Comparison of ENCODE assay signal across 27 cellular contexts in the genomic region with DNA sequence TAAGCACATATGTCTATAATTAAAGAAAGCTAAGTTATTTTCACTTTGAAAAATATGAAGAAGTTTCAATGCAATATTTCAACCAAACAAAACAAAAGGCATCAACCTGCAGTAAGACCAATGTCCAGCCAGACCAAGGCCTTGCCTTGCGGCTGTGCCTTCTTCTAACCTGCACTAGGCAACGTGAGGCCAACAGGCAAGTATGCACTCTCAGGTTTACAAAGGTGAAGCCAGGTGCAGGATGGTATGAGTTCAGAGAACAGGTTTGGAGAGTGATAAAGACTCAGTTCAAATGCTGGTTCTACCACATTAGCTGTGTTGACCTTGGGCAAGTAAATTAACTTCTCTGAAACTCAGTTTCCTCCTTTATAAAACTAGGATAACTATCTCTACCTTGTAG.
"Had no signal": no experiment of that assay in that cellular context is flagged by ENCODE, and none has a peak within 500 bp of the region (broad histone marks: within the 10 kb centered on the region; RNA-seq: fewer than 3 reads in every experiment).

No MANE protein-coding gene starts in this region.

- ATAC-seq: naive thymus-derived CD4-positive, alpha-beta T cell; natural killer cell; psoas muscle; right cardiac atrium; right lobe of liver; stimulated activated effector memory CD8-positive, alpha-beta T cell treated with anti-CD3 and anti-CD28 coated beads, Interleukin-12 subunit alpha, Interleukin-12 subunit beta, amount 100 ng/mL, for 72 hours; stimulated activated naive CD8-positive, alpha-beta T cell treated with anti-CD3 and anti-CD28 coated beads, Interleukin-15, amount 100 ng/mL, for 72 hours; stimulated activated naive CD8-positive, alpha-beta T cell treated with anti-CD3 and anti-CD28 coated beads, Interleukin-15, Interleukin-2, amounts not matched to agents 100 U/mL and 50 U/mL, for 24 hours; upper lobe of right lung had no signal

- H3K27me3 Mint-ChIP-seq: naive thymus-derived CD4-positive, alpha-beta T cell; progenitor cell of endocrine pancreas; stimulated activated naive CD8-positive, alpha-beta T cell treated with anti-CD3 and anti-CD28 coated beads, Interleukin-15, amount 100 ng/mL, for 72 hours; type B pancreatic cell had no signal

- H3K36me3 Mint-ChIP-seq: natural killer cell; stimulated activated effector memory CD8-positive, alpha-beta T cell treated with anti-CD3 and anti-CD28 coated beads, Interleukin-12 subunit alpha, Interleukin-12 subunit beta, amount 100 ng/mL, for 72 hours; type B pancreatic cell had no signal

- DNase-seq: naive thymus-derived CD4-positive, alpha-beta T cell; natural killer cell; occipital lobe; ovary; posterior cingulate gyrus; psoas muscle; right cardiac atrium; right lobe of liver; sigmoid colon; small intestine; stimulated activated CD4-positive, alpha-beta T cell treated with anti-CD3 and anti-CD28 coated beads, Interleukin-15, amount 100 ng/mL, for 24 hours; stimulated activated CD4-positive, alpha-beta T cell treated with anti-CD3 and anti-CD28 coated beads, Interleukin-2, amount 100 ng/mL, for 24 hours; stimulated activated CD4-positive, alpha-beta T cell treated with anti-CD3 and anti-CD28 coated beads, Interleukin-2, amount 100 ng/mL, for 48 hours; stimulated activated CD4-positive, alpha-beta T cell treated with anti-CD3 and anti-CD28 coated beads, Interleukin-4, amount 100 ng/mL, for 24 hours; stimulated activated naive CD4-positive, alpha-beta T cell; stimulated activated naive CD8-positive, alpha-beta T cell treated with anti-CD3 and anti-CD28 coated beads, Interleukin-15, amount 100 ng/mL, for 72 hours; stimulated activated naive CD8-positive, alpha-beta T cell treated with anti-CD3 and anti-CD28 coated beads, Interleukin-15, Interleukin-2, amounts not matched to agents 100 U/mL and 50 U/mL, for 24 hours; substantia nigra; testis; tibial artery; transverse colon; upper lobe of right lung had no signal

- H3K4me1 Mint-ChIP-seq: natural killer cell; neural progenitor cell; stimulated activated effector memory CD8-positive, alpha-beta T cell treated with anti-CD3 and anti-CD28 coated beads, Interleukin-12 subunit alpha, Interleukin-12 subunit beta, amount 100 ng/mL, for 72 hours had no signal

- H3K4me3 Mint-ChIP-seq: naive thymus-derived CD4-positive, alpha-beta T cell; natural killer cell; nephron; neural progenitor cell; stimulated activated effector memory CD8-positive, alpha-beta T cell treated with anti-CD3 and anti-CD28 coated beads, Interleukin-12 subunit alpha, Interleukin-12 subunit beta, amount 100 ng/mL, for 72 hours; stimulated activated naive CD8-positive, alpha-beta T cell treated with anti-CD3 and anti-CD28 coated beads, Interleukin-15, amount 100 ng/mL, for 72 hours; type B pancreatic cell had no signal

- H3K27ac Mint-ChIP-seq: naive thymus-derived CD4-positive, alpha-beta T cell; natural killer cell; nephron; neural progenitor cell; progenitor cell of endocrine pancreas; stimulated activated naive CD8-positive, alpha-beta T cell treated with anti-CD3 and anti-CD28 coated beads, Interleukin-15, amount 100 ng/mL, for 72 hours; type B pancreatic cell had no signal

- H3K9me3 Mint-ChIP-seq: naive thymus-derived CD4-positive, alpha-beta T cell; natural killer cell; nephron; neural progenitor cell; stimulated activated effector memory CD8-positive, alpha-beta T cell treated with anti-CD3 and anti-CD28 coated beads, Interleukin-12 subunit alpha, Interleukin-12 subunit beta, amount 100 ng/mL, for 72 hours; stimulated activated naive CD8-positive, alpha-beta T cell treated with anti-CD3 and anti-CD28 coated beads, Interleukin-15, amount 100 ng/mL, for 72 hours; type B pancreatic cell had no signal

- FAIRE-seq: small intestine had no signal
